10 cellular contexts compared by ENCODE assay signal in genomic region chr7:43625453-43625852, GRCh38. TPM values are rescaled to one million over a fixed set of nuclear protein-coding genes. Genes with fewer than 3 reads are reported as not detected.
DNase-seq lines count a peak whose midpoint lies in the region; ATAC-seq and TF ChIP-seq lines count a peak whose summit lies in the region.
"Had no signal": no experiment of that assay in that cellular context is flagged by ENCODE, and none has a peak within 500 bp of the region (broad histone marks: within the 10 kb centered on the region; RNA-seq: fewer than 3 reads in every experiment).

No MANE protein-coding gene starts in this region.

- H2BK12ac ChIP-seq in mesenchymal stem cell (ENCODE audit: low read length in 2 of 2) = no peak overlapping the region

- H3K9me3 ChIP-seq in HCT116 (ENCODE audit: control insufficient read depth in 1 of 2, insufficient read depth in 1 of 2, low read depth in 1 of 2, low read length in 2 of 2) = no peaks in the 10 kb centered on the region
- no peaks in the 10 kb centered on the region for H3K9me3 ChIP-seq in T-helper 17 cell (ENCODE audit: control insufficient read depth, low read length, poor library complexity, severe bottlenecking)
- no peaks in the 10 kb centered on the region for H3K9me3 ChIP-seq in mesenchymal stem cell (ENCODE audit: control insufficient read depth, low read length)
- no peaks in the 10 kb centered on the region for H3K9me3 ChIP-seq in esophagus muscularis mucosa

- no peak overlapping the region for H2BK15ac ChIP-seq in mesenchymal stem cell (ENCODE audit: low read depth, poor library complexity, severe bottlenecking)

- peaks cover 18% of the 10 kb centered on the region for H3K79me1 ChIP-seq in mesenchymal stem cell (replicated peaks; ENCODE audit: low read length, poor library complexity, severe bottlenecking)

- no peak overlapping the region for H4K8ac ChIP-seq in mesenchymal stem cell (ENCODE audit: low read length)

- no peak for TF ChIP-seq POLR2A in HCT116 (IDR thresholded peaks at IDR 0.05; ENCODE audit: borderline replicate concordance, extremely low read depth, insufficient read depth, insufficient read length)
- no peak for TF ChIP-seq POLR2A in esophagus muscularis mucosa (IDR thresholded peaks at IDR 0.05; ENCODE audit: low read depth)

- no peak overlapping the region for H3K9ac ChIP-seq in HCT116 (ENCODE audit: low read length)
- H3K9ac ChIP-seq in mesenchymal stem cell (ENCODE audit: low read length) = no peak overlapping the region
- H3K9ac ChIP-seq: parathyroid adenoma had no signal

- no peak overlapping the region for H3K23ac ChIP-seq in mesenchymal stem cell (ENCODE audit: low read length in 2 of 2)

- no peak overlapping the region for H3K18ac ChIP-seq in mesenchymal stem cell (ENCODE audit: low read depth in 1 of 2, low read length in 2 of 2)

- TF ChIP-seq EP300 in esophagus muscularis mucosa (IDR thresholded peaks at IDR 0.05) = no peak

- DNase-seq in HCT116 (ENCODE audit: low read depth, low spot score) (no peak), T-helper 17 cell (no peak), mesenchymal stem cell (peak; percentile 26), HEK293T (ENCODE audit: extremely low spot score) (no peak), NCI-H2196 (lab: John Stamatoyannopoulos, UW; ENCODE audit: unreplicated experiment) (no peak), NCI-H82 treated with DMSO at 0.1 percent for 48 hours (lab: John Stamatoyannopoulos, UW; ENCODE audit: unreplicated experiment) (no peak), esophagus muscularis mucosa (ENCODE audit: extremely low spot score) (no peak)

- no peak overlapping the region for H3K27ac ChIP-seq in HCT116 (ENCODE audit: low read depth, low read length)
- no peak overlapping the region for H3K27ac ChIP-seq in mesenchymal stem cell (ENCODE audit: low read length, poor library complexity, severe bottlenecking)
- no peak overlapping the region for H3K27ac ChIP-seq in esophagus muscularis mucosa (replicated peaks in 1 of 4)
- H3K27ac ChIP-seq: parathyroid adenoma, SK-N-MC had no signal

- no peak overlapping the region for H2BK5ac ChIP-seq in mesenchymal stem cell (ENCODE audit: low read depth, low read length, poor library complexity, severe bottlenecking)

- H4K91ac ChIP-seq in mesenchymal stem cell (ENCODE audit: low read length) = no peak overlapping the region

- TF ChIP-seq RAD21 in HCT116 (IDR thresholded peaks at IDR 0.05; ENCODE audit: low read depth) = no peak

- CTCF ChIA-PET in HCT116 (lab: Charles Lee) = no interaction called here
- CTCF ChIA-PET in HEK293T (lab: Yijun Ruan, JAX) = no interaction called here

- intact Hi-C loops in HCT116 (cut with micrococcal nuclease) = no loop called here
- intact Hi-C loops in esophagus muscularis mucosa (cut with DNase I) = no loop called here

- H3K9me2 ChIP-seq in HCT116 (ENCODE audit: insufficient read depth) = no peaks in the 10 kb centered on the region

- no peak overlapping the region for H3K14ac ChIP-seq in mesenchymal stem cell (ENCODE audit: low read length in 2 of 2)

- BruUV-seq in HCT116 (replicated peaks; lab: Mats Ljungman, UMichigan) = no TSS peak

- POLR2A ChIA-PET in HCT116 (lab: Charles Lee) = no interaction called here
- POLR2A ChIA-PET in HEK293T (lab: Yijun Ruan, JAX) = no interaction called here

- peaks cover 64% of the 10 kb centered on the region for H3K4me1 Mint-ChIP-seq in T-helper 17 cell

- H3K79me2 ChIP-seq in HCT116 (ENCODE audit: insufficient read depth, low read length) = no peaks in the 10 kb centered on the region
- H3K79me2 ChIP-seq: parathyroid adenoma had no signal

- H3K4me2 ChIP-seq in HCT116 (ENCODE audit: low read length) = no peak overlapping the region
- no peak overlapping the region for H3K4me2 ChIP-seq in mesenchymal stem cell (ENCODE audit: low read length, poor library complexity, severe bottlenecking)

- H3K36me3 Mint-ChIP-seq in T-helper 17 cell (ENCODE audit: low read depth) = peaks cover 17% of the 10 kb centered on the region

- TF ChIP-seq CTCF in HCT116 (IDR thresholded peaks at IDR 0.05 in 2 of 3, conservative IDR thresholded peaks at IDR 0.05 in 1 of 3; ENCODE audit: borderline replicate concordance in 1 of 3, insufficient read depth in 1 of 3, low read depth in 2 of 3, low read length in 2 of 3) (no peak), esophagus muscularis mucosa (IDR thresholded peaks at IDR 0.05) (no peak)

- no peak overlapping the region for H3K4me3 ChIP-seq in HCT116 (replicated peaks in 1 of 2; ENCODE audit: low read depth in 1 of 2, low read length in 2 of 2)
- H3K4me3 ChIP-seq in mesenchymal stem cell (ENCODE audit: insufficient read depth in 1 of 2, low read depth in 1 of 2, low read length in 2 of 2) = no peak overlapping the region
- H3K4me3 ChIP-seq in esophagus muscularis mucosa = no peak overlapping the region
- H3K4me3 ChIP-seq: SK-N-MC had no signal

- RAD21 ChIA-PET in HCT116 (lab: Charles Lee; ENCODE audit: low non-redundant PET in 1 of 2, low total read pairs in 2 of 2, uncharacterized antibody in 2 of 2, unreplicated experiment in 2 of 2) = no interaction called here

- no peak overlapping the region for H3K4ac ChIP-seq in mesenchymal stem cell (ENCODE audit: low read depth in 1 of 2, low read length in 2 of 2)

- H3K4me1 ChIP-seq in HCT116 (ENCODE audit: control insufficient read depth in 1 of 2, insufficient read depth in 2 of 2, low read length in 2 of 2) = no peaks in the 10 kb centered on the region
- peaks cover 3% of the 10 kb centered on the region for H3K4me1 ChIP-seq in mesenchymal stem cell (ENCODE audit: control insufficient read depth, insufficient read depth, low read depth, low read length)
- H3K4me1 ChIP-seq in esophagus muscularis mucosa = peaks cover 0 to 3% (median 0%) of the 10 kb centered on the region in 4 donors
- H3K4me1 ChIP-seq: parathyroid adenoma had no signal

- H3K27me3 ChIP-seq in HCT116 (ENCODE audit: insufficient read depth, low read length) = no peaks in the 10 kb centered on the region
- H3K27me3 ChIP-seq in mesenchymal stem cell (ENCODE audit: control insufficient read depth in 1 of 2, insufficient read depth in 1 of 2, low read length in 2 of 2) = no peaks in the 10 kb centered on the region
- no peaks in the 10 kb centered on the region for H3K27me3 ChIP-seq in esophagus muscularis mucosa

- H3K27ac Mint-ChIP-seq in T-helper 17 cell = no peak overlapping the region

- ATAC-seq in GM18858 (IDR thresholded peaks at IDR 0.05; ENCODE audit: unreplicated experiment) (peak; percentile 71), HCT116 (0 out of 2 replicates have a peak, but pooled peaks have one; percentile 22), T-helper 17 cell (peak; percentile 71)

- H2AFZ ChIP-seq in HCT116 (ENCODE audit: low read depth, low read length, poor library complexity, severe bottlenecking) (no peak overlapping the region), mesenchymal stem cell (ENCODE audit: low read depth, low read length) (no peak overlapping the region)
- H2AFZ ChIP-seq: parathyroid adenoma had no signal

- H2AK5ac ChIP-seq in mesenchymal stem cell (ENCODE audit: low read length, severe bottlenecking) = no peak overlapping the region

- peak overlapping the region; percentile 80 for H3K4me3 Mint-ChIP-seq in T-helper 17 cell

- H3K27me3 Mint-ChIP-seq in T-helper 17 cell = no peaks in the 10 kb centered on the region

- H2BK120ac ChIP-seq in mesenchymal stem cell (ENCODE audit: low read depth, low read length) = no peak overlapping the region

- no peaks in the 10 kb centered on the region for H4K20me1 ChIP-seq in HCT116 (ENCODE audit: insufficient read depth)

- H3K36me3 ChIP-seq in HCT116 (ENCODE audit: control insufficient read depth in 1 of 2, insufficient read depth in 2 of 2, low read length in 2 of 2) = peaks cover 13 to 16% of the 10 kb centered on the region in 2 experiments; a peak in 3 of 4 replicates
- H3K36me3 ChIP-seq in mesenchymal stem cell (ENCODE audit: control insufficient read depth in 1 of 2, insufficient read depth in 2 of 2, low read depth in 1 of 2, low read length in 2 of 2) = peaks cover 12 to 83% of the 10 kb centered on the region in 2 experiments
- H3K36me3 ChIP-seq in esophagus muscularis mucosa = peaks cover 8 to 49% (median 12%) of the 10 kb centered on the region in 4 donors

TF ChIP-seq in HEK293T, 16 proteins besides CTCF, POLR2A, EP300 and RAD21:
- TF ChIP-seq NFRKB (IDR thresholded peaks at IDR 0.05) = no peak
- no peak for TF ChIP-seq PKNOX1 (IDR thresholded peaks at IDR 0.05)
- TF ChIP-seq ZNF384 (IDR thresholded peaks at IDR 0.05) = no peak
- TF ChIP-seq SP1 (IDR thresholded peaks at IDR 0.05) = no peak
- no peak for TF ChIP-seq ELF4 (IDR thresholded peaks at IDR 0.05)
- TF ChIP-seq ARNT (IDR thresholded peaks at IDR 0.05) = no peak
- TF ChIP-seq FOXA1 (IDR thresholded peaks at IDR 0.05) = no peak
- no peak for TF ChIP-seq TARDBP (IDR thresholded peaks at IDR 0.05)
- TF ChIP-seq CTBP1 (IDR thresholded peaks at IDR 0.05; ENCODE audit: borderline replicate concordance) = no peak
- TF ChIP-seq SUZ12 (IDR thresholded peaks at IDR 0.05) = no peak
- TF ChIP-seq HDGF (IDR thresholded peaks at IDR 0.05; ENCODE audit: borderline replicate concordance) = no peak
- TF ChIP-seq FOXK2 (IDR thresholded peaks at IDR 0.05) = no peak
- no peak for TF ChIP-seq FOXM1 (IDR thresholded peaks at IDR 0.05; ENCODE audit: borderline replicate concordance)
- TF ChIP-seq LEF1 (IDR thresholded peaks at IDR 0.05; ENCODE audit: borderline replicate concordance) = no peak
- TF ChIP-seq BHLHE40 (IDR thresholded peaks at IDR 0.05; ENCODE audit: borderline replicate concordance) = no peak
- TF ChIP-seq L3MBTL2 (conservative IDR thresholded peaks at IDR 0.05) = no peak

RNA-seq across cellular contexts. Expression of gene STK17A, which starts 42.5 kb away (rescaled TPM):
- total RNA-seq in HCT116 (2021; ENCODE audit: unreplicated experiment) = 14.8 TPM
- polyA plus RNA-seq in HCT116 (2012) = 3.2 and 5.8 TPM in 2 replicates
- 100 to 1,000 TPM; 107 to 124 TPM for total RNA-seq in T-helper 17 cell
- polyA plus RNA-seq in mesenchymal stem cell (2013, experiment 1 of 2) = 21.9 TPM
- 21.5 TPM for polyA plus RNA-seq in mesenchymal stem cell (2013, experiment 2 of 2)
- 10 to 100 TPM; 19.5 to 33.3 (median 24.6) TPM for total RNA-seq in esophagus muscularis mucosa
